9 cellular contexts compared by ENCODE assay signal in genomic region chr19:7873304-7874079, GRCh38. TPM values are rescaled to one million over a fixed set of nuclear protein-coding genes. Genes with fewer than 3 reads are reported as not detected.
DNase-seq lines count a peak whose midpoint lies in the region; ATAC-seq and TF ChIP-seq lines count a peak whose summit lies in the region.
"Had no signal": no experiment of that assay in that cellular context is flagged by ENCODE, and none has a peak within 500 bp of the region (broad histone marks: within the 10 kb centered on the region; RNA-seq: fewer than 3 reads in every experiment).

No MANE protein-coding gene starts in this region.

- H3K79me2 ChIP-seq in HCT116 (ENCODE audit: insufficient read depth, low read length) = no peaks in the 10 kb centered on the region

- H3K36me3 ChIP-seq in HCT116 (ENCODE audit: control insufficient read depth in 1 of 2, insufficient read depth in 2 of 2, low read length in 2 of 2) = no peaks in the 10 kb centered on the region

- no peak for DNase-seq in CD4-positive, alpha-beta T cell
- DNase-seq in HCT116 (ENCODE audit: low read depth, low spot score) (no peak), NCI-H345 (lab: John Stamatoyannopoulos, UW) (no peak), NCI-H2081 treated with DMSO at 0.1 percent for 48 hours (lab: John Stamatoyannopoulos, UW) (no peak), HFFc6 (no peak)
- DNase-seq in natural killer cell treated with Interleukin-12 subunit alpha and Interleukin-12 subunit beta and Interleukin-15 and Interleukin-18, amount 100 ng/mL, for 72 hours (ENCODE audit: low spot score) = no peak

- CTCF ChIA-PET in CD4-positive, alpha-beta T cell (lab: Charles Lee) = no interaction called here
- CTCF ChIA-PET in HCT116 (lab: Charles Lee) = no interaction called here

- peaks cover 20 to 62% of the 10 kb centered on the region in 2 experiments for H3K4me1 ChIP-seq in HCT116 (ENCODE audit: control insufficient read depth in 1 of 2, insufficient read depth in 2 of 2, low read length in 2 of 2)

- H3K27ac ChIP-seq in CD4-positive, alpha-beta T cell (ENCODE audit: low read depth, low read length) = no peak overlapping the region
- H3K27ac ChIP-seq in HCT116 (ENCODE audit: low read depth, low read length) (peak overlapping the region; percentile 61; the same call in 1 of the 2 replicates), cingulate gyrus (ENCODE audit: low read depth, low read length) (peak overlapping the region; percentile 47)

- peak overlapping the region; percentile 79 for H3K4me2 ChIP-seq in HCT116 (ENCODE audit: low read length)

- H3K4me3 ChIP-seq in HCT116 (replicated peaks in 1 of 2; ENCODE audit: low read depth in 1 of 2, low read length in 2 of 2) = peak overlapping the region; percentile 46 to 56

- no peak overlapping the region for H3K27ac Mint-ChIP-seq in CD4-positive, alpha-beta T cell
- no peak overlapping the region for H3K27ac Mint-ChIP-seq in natural killer cell treated with Interleukin-12 subunit alpha and Interleukin-12 subunit beta and Interleukin-15 and Interleukin-18, amount 100 ng/mL, for 72 hours
- no peak overlapping the region for H3K27ac Mint-ChIP-seq in HFFc6

- H3K9me2 ChIP-seq in HCT116 (ENCODE audit: insufficient read depth) = no peaks in the 10 kb centered on the region

- peaks cover 22% of the 10 kb centered on the region for H3K27me3 ChIP-seq in CD4-positive, alpha-beta T cell (ENCODE audit: control insufficient read depth, insufficient read depth, low read length)
- no peaks in the 10 kb centered on the region for H3K27me3 ChIP-seq in HCT116 (ENCODE audit: insufficient read depth, low read length)

- no peaks in the 10 kb centered on the region for H3K36me3 Mint-ChIP-seq in CD4-positive, alpha-beta T cell (ENCODE audit: low read depth)
- peaks cover 7% of the 10 kb centered on the region for H3K36me3 Mint-ChIP-seq in natural killer cell treated with Interleukin-12 subunit alpha and Interleukin-12 subunit beta and Interleukin-15 and Interleukin-18, amount 100 ng/mL, for 72 hours
- no peaks in the 10 kb centered on the region for H3K36me3 Mint-ChIP-seq in HFFc6 (ENCODE audit: low read depth)

- TF ChIP-seq POLR2A in HCT116 (IDR thresholded peaks at IDR 0.05; ENCODE audit: borderline replicate concordance, extremely low read depth, insufficient read depth, insufficient read length) = no peak

- H3K9me3 ChIP-seq in CD4-positive, alpha-beta T cell (ENCODE audit: control insufficient read depth, low read length) = no peaks in the 10 kb centered on the region
- no peaks in the 10 kb centered on the region for H3K9me3 ChIP-seq in HCT116 (ENCODE audit: control insufficient read depth in 1 of 2, insufficient read depth in 1 of 2, low read depth in 1 of 2, low read length in 2 of 2)

- BruUV-seq in HCT116 (replicated peaks; lab: Mats Ljungman, UMichigan) = no TSS peak

- no peaks in the 10 kb centered on the region for H4K20me1 ChIP-seq in HCT116 (ENCODE audit: insufficient read depth)

- TF ChIP-seq CTCF in CD4-positive, alpha-beta T cell (IDR thresholded peaks at IDR 0.05) = no peak
- TF ChIP-seq CTCF in HCT116 (IDR thresholded peaks at IDR 0.05 in 2 of 3, conservative IDR thresholded peaks at IDR 0.05 in 1 of 3; ENCODE audit: borderline replicate concordance in 1 of 3, insufficient read depth in 1 of 3, low read depth in 2 of 3, low read length in 2 of 3) (no peak), HFFc6 (IDR thresholded peaks at IDR 0.05) (no peak)

- peaks cover 34% of the 10 kb centered on the region for H3K27me3 Mint-ChIP-seq in CD4-positive, alpha-beta T cell
- H3K27me3 Mint-ChIP-seq in natural killer cell treated with Interleukin-12 subunit alpha and Interleukin-12 subunit beta and Interleukin-15 and Interleukin-18, amount 100 ng/mL, for 72 hours = peaks cover 12% of the 10 kb centered on the region in 2 donors
- peaks cover 22% of the 10 kb centered on the region for H3K27me3 Mint-ChIP-seq in HFFc6 (ENCODE audit: insufficient read depth)

- peaks cover 32% of the 10 kb centered on the region for H3K4me1 Mint-ChIP-seq in CD4-positive, alpha-beta T cell (ENCODE audit: low read depth)
- peaks cover 13 to 28% of the 10 kb centered on the region in 2 donors for H3K4me1 Mint-ChIP-seq in natural killer cell treated with Interleukin-12 subunit alpha and Interleukin-12 subunit beta and Interleukin-15 and Interleukin-18, amount 100 ng/mL, for 72 hours (ENCODE audit: low read depth in 2 of 2)
- H3K4me1 Mint-ChIP-seq in HFFc6 (ENCODE audit: low read depth) = peaks cover 18% of the 10 kb centered on the region

- H3K4me3 Mint-ChIP-seq in CD4-positive, alpha-beta T cell = peak overlapping the region; percentile 65
- H3K4me3 Mint-ChIP-seq in natural killer cell treated with Interleukin-12 subunit alpha and Interleukin-12 subunit beta and Interleukin-15 and Interleukin-18, amount 100 ng/mL, for 72 hours = peak overlapping the region; percentile 48
- no peak overlapping the region for H3K4me3 Mint-ChIP-seq in HFFc6

- ATAC-seq in CD4-positive, alpha-beta T cell (ENCODE audit: poor library complexity) = no peak
- ATAC-seq in HCT116 = no peak
- no peak for ATAC-seq in natural killer cell treated with Interleukin-12 subunit alpha and Interleukin-12 subunit beta and Interleukin-15 and Interleukin-18, amount 100 ng/mL, for 72 hours
- no peak for ATAC-seq in HG03175 (IDR thresholded peaks at IDR 0.05; ENCODE audit: unreplicated experiment)

- RAD21 ChIA-PET in HCT116 (lab: Charles Lee; ENCODE audit: low non-redundant PET in 1 of 2, low total read pairs in 2 of 2, uncharacterized antibody in 2 of 2, unreplicated experiment in 2 of 2) = no interaction called here

- TF ChIP-seq RAD21 in HCT116 (IDR thresholded peaks at IDR 0.05; ENCODE audit: low read depth) = no peak

- H3K9me3 Mint-ChIP-seq in CD4-positive, alpha-beta T cell = no peaks in the 10 kb centered on the region
- no peaks in the 10 kb centered on the region for H3K9me3 Mint-ChIP-seq in natural killer cell treated with Interleukin-12 subunit alpha and Interleukin-12 subunit beta and Interleukin-15 and Interleukin-18, amount 100 ng/mL, for 72 hours
- no peaks in the 10 kb centered on the region for H3K9me3 Mint-ChIP-seq in HFFc6

- peak overlapping the region; percentile 41; the same call in 1 of the 2 replicates for H3K9ac ChIP-seq in HCT116 (ENCODE audit: low read length)

- no peak overlapping the region for H2AFZ ChIP-seq in HCT116 (ENCODE audit: low read depth, low read length, poor library complexity, severe bottlenecking)

- intact Hi-C loops in CD4-positive, alpha-beta T cell (cut with DNase I, micrococcal nuclease) = loop anchor here in 1 of 2 experiments (2.0 kb wide), 1 partner anchor 29 kb away; the partner anchor contains the start of gene MAP2K7
- intact Hi-C loops in HCT116 (cut with micrococcal nuclease) = no loop called here

- POLR2A ChIA-PET in CD4-positive, alpha-beta T cell (lab: Charles Lee) = interaction anchor here (1.2 kb wide), 1 partner anchor 46 kb away, joined by 4 read pairs; the partner anchor contains the start of gene SNAPC2
- POLR2A ChIA-PET in HCT116 (lab: Charles Lee) = interaction anchor here (0.6 kb wide), 1 partner anchor 331 kb away, joined by 3 read pairs; no protein-coding TSS in a partner anchor

TF ChIP-seq in HCT116, 20 proteins besides CTCF, POLR2A, EP300 and RAD21 (continues in another document):
- no peak for TF ChIP-seq ZBTB33 (IDR thresholded peaks at IDR 0.05; ENCODE audit: extremely low read depth, insufficient replicate concordance, low read length)

RNA-seq across cellular contexts. Expression of gene PRR36, which starts 0.7 kb away (rescaled TPM):
- under 1 TPM; 0.25 to 0.30 TPM for total RNA-seq in CD4-positive, alpha-beta T cell
- 7.5 TPM for total RNA-seq in HCT116 (2021; ENCODE audit: unreplicated experiment)
- polyA plus RNA-seq in HCT116 (2012) = 5.2 and 6.0 TPM in 2 replicates
- total RNA-seq in natural killer cell treated with Interleukin-12 subunit alpha and Interleukin-12 subunit beta and Interleukin-15 and Interleukin-18, amount 100 ng/mL, for 72 hours = not detected
- under 1 TPM in 4 of 6 experiments, not detected in 2; 0.05 to 0.18 (median 0.09) TPM for total RNA-seq in HFFc6 (2021; fragmentation: NEBNext Ultra II Directional; extraction: Animal tissue kit (Norgen Biotek cat#: 25700))
- total RNA-seq: liver had no signal

RNA-seq across cellular contexts. Expression of gene LRRC8E, which starts 14.8 kb away (rescaled TPM):
- total RNA-seq in CD4-positive, alpha-beta T cell = not detected
- 18.1 TPM for total RNA-seq in HCT116 (2021; ENCODE audit: unreplicated experiment)
- polyA plus RNA-seq in HCT116 (2012) = 11.8 and 13.0 TPM in 2 replicates
- total RNA-seq in natural killer cell treated with Interleukin-12 subunit alpha and Interleukin-12 subunit beta and Interleukin-15 and Interleukin-18, amount 100 ng/mL, for 72 hours = not detected
- 1 to 10 TPM; 4.9 to 7.3 (median 6.1) TPM for total RNA-seq in HFFc6 (2021; fragmentation: NEBNext Ultra II Directional; extraction: Animal tissue kit (Norgen Biotek cat#: 25700))

RNA-seq across cellular contexts. Expression of gene MAP2K7, which starts 30.2 kb away (rescaled TPM):
- 10 to 100 TPM; 81.7 to 82.3 TPM for total RNA-seq in CD4-positive, alpha-beta T cell
- 59.1 TPM for total RNA-seq in HCT116 (2021; ENCODE audit: unreplicated experiment)
- 36.4 and 43.1 TPM in 2 replicates for polyA plus RNA-seq in HCT116 (2012)
- 10 to 100 TPM; 45.2 to 47.1 TPM for total RNA-seq in natural killer cell treated with Interleukin-12 subunit alpha and Interleukin-12 subunit beta and Interleukin-15 and Interleukin-18, amount 100 ng/mL, for 72 hours
- 10 to 100 TPM; 21.7 to 25.8 (median 22.8) TPM for total RNA-seq in HFFc6 (2021; fragmentation: NEBNext Ultra II Directional; extraction: Animal tissue kit (Norgen Biotek cat#: 25700))

RNA-seq across cellular contexts. Expression of gene TGFBR3L, which starts 41.1 kb away (rescaled TPM):
- total RNA-seq in CD4-positive, alpha-beta T cell = 1 to 10 TPM; 1.1 to 1.2 TPM
- total RNA-seq in HCT116 (2021; ENCODE audit: unreplicated experiment) = 30.9 TPM
- 37.9 and 39.2 TPM in 2 replicates for polyA plus RNA-seq in HCT116 (2012)
- 1 to 10 TPM; 4.7 to 5.6 TPM for total RNA-seq in natural killer cell treated with Interleukin-12 subunit alpha and Interleukin-12 subunit beta and Interleukin-15 and Interleukin-18, amount 100 ng/mL, for 72 hours
- 10 to 100 TPM in 2 of 6 experiments, 1 to 10 TPM in 4; 4.5 to 12.0 (median 7.7) TPM for total RNA-seq in HFFc6 (2021; fragmentation: NEBNext Ultra II Directional; extraction: Animal tissue kit (Norgen Biotek cat#: 25700))

RNA-seq across cellular contexts. Expression of gene EVI5L, which starts 43.5 kb away (rescaled TPM):
- 1 to 10 TPM; 5.2 to 6.0 TPM for total RNA-seq in CD4-positive, alpha-beta T cell
- total RNA-seq in HCT116 (2021; ENCODE audit: unreplicated experiment) = 15.0 TPM
- 17.1 and 21.0 TPM in 2 replicates for polyA plus RNA-seq in HCT116 (2012)
- 10 to 100 TPM in 1 of 2 donors, 1 to 10 TPM in 1; 7.8 to 11.5 TPM for total RNA-seq in natural killer cell treated with Interleukin-12 subunit alpha and Interleukin-12 subunit beta and Interleukin-15 and Interleukin-18, amount 100 ng/mL, for 72 hours
- total RNA-seq in HFFc6 (2021; fragmentation: NEBNext Ultra II Directional; extraction: Animal tissue kit (Norgen Biotek cat#: 25700)) = 10 to 100 TPM; 26.4 to 33.0 (median 27.7) TPM

Comparison
In these comparisons a context has a peak if more than half of its experiments do, and no peak if none do; other contexts are left out.
1. RNA of gene LRRC8E, which starts 14.8 kb away (total RNA-seq): 18.1 TPM in HCT116 (single experiment) and 4.9 to 7.3 TPM in HFFc6; not detected in CD4-positive, alpha-beta T cell and not detected in natural killer cell treated with Interleukin-12 subunit alpha and Interleukin-12 subunit beta and Interleukin-15 and Interleukin-18, amount 100 ng/mL, for 72 hours; every median in the first group is over 4 times any median in the second.